ENCODE assay signal across 25 cellular contexts in the genomic region with DNA sequence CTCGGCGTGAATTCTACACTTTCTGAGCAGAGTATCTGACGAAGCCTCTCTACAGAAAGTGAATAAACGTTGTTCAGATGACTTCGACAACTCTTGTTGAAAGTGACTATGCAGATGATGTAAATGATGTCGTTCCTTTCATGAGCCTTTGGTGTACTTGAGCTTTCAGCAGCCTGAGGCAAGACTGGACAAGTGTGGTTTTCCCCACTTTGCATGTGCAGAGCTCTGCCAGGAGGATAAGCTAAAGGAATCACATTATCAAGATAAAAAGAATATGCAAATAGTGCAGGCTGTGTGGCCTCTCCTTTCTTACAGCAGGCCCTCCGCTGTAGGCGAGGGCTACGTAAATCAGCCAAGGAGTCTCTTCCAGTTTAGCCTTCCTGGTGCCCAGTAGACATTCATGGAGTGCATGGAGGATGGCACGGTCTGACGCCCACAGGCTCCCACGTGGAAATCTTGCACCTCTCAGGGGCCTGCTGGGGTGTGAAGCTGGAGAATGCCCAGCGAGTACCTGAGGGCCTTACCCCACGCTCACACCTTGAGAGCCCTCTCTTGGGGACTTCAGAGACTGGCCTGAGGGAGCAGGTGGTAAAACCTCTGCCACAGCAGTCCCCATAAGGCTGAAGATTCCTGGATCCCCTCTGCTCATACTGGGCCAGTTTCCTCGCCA. TPM values are rescaled to one million over a fixed set of nuclear protein-coding genes. Genes with fewer than 3 reads are reported as not detected.
DNase-seq lines count a peak whose midpoint lies in the region; ATAC-seq and TF ChIP-seq lines count a peak whose summit lies in the region.
"Had no signal": no experiment of that assay in that cellular context is flagged by ENCODE, and none has a peak within 500 bp of the region (broad histone marks: within the 10 kb centered on the region; RNA-seq: fewer than 3 reads in every experiment).

No MANE protein-coding gene starts in this region.

- peaks cover 63% of the 10 kb centered on the region for H3K36me3 ChIP-seq in HUES6 (ENCODE audit: control insufficient read depth, insufficient read depth, low read length)

- H3K36me3 Mint-ChIP-seq in brain: peaks cover 63% of the 10 kb centered on the region

- peaks cover 18% of the 10 kb centered on the region for H3K4me1 ChIP-seq in HUES6 (ENCODE audit: control insufficient read depth, insufficient read depth, low read length)
- H3K4me1 ChIP-seq: lower lobe of right lung, SJCRH30, upper lobe of right lung had no signal

- peaks cover 6% of the 10 kb centered on the region for H3K27me3 Mint-ChIP-seq in brain
- H3K27me3 Mint-ChIP-seq: activated CD4-positive, alpha-beta memory T cell treated with anti-CD3 and anti-CD28 coated beads for 36 hours had no signal

- H3K27ac ChIP-seq in HUES6 (ENCODE audit: low read depth, low read length): no peak overlapping the region
- H3K27ac ChIP-seq: epithelial cell of prostate, lower lobe of right lung, SJCRH30, upper lobe of right lung had no signal

- TF ChIP-seq CTCF in brain (conservative IDR thresholded peaks at IDR 0.05): no peak

- peak; percentile 41 for DNase-seq in ELF-1 (ENCODE audit: low read depth, low spot score)
- DNase-seq in mucosa of gallbladder (ENCODE audit: low spot score): peak; percentile 4
- no peak for DNase-seq in activated CD4-positive, alpha-beta T cell treated with anti-CD3 and anti-CD28 coated beads for 1 hour
- DNase-seq: activated CD4-positive, alpha-beta memory T cell treated with anti-CD3 and anti-CD28 coated beads for 36 hours; activated effector memory CD4-positive, alpha-beta T cell treated with Interleukin-2 at 50 U/mL for 16 hours; Calu3; GOT3; lower lobe of right lung; mucosa of descending colon; NCI-H1105; NCI-H1930; NCI-H2227 treated with DMSO at 0.1 percent for 48 hours; NCI-H748 treated with DMSO at 0.1 percent for 48 hours; retina; SJCRH30; small intestine; stimulated activated CD4-positive, alpha-beta T cell treated with anti-CD3 and anti-CD28 coated beads, Interleukin-1b, Interleukin-23, amount 100 ng/mL, for 48 hours; T-helper 1 cell; upper lobe of right lung had no signal

- H3K9ac ChIP-seq in HUES6 (ENCODE audit: low read length): peak overlapping the region; percentile 34

- no peaks in the 10 kb centered on the region for H3K27me3 ChIP-seq in HUES6 (ENCODE audit: control insufficient read depth, insufficient read depth, low read length)
- H3K27me3 ChIP-seq: SJCRH30, upper lobe of right lung had no signal

- H3K4me1 Mint-ChIP-seq in brain: peaks cover 20% of the 10 kb centered on the region

- H3K4me3 Mint-ChIP-seq in brain: no peak overlapping the region
- H3K4me3 Mint-ChIP-seq: activated CD4-positive, alpha-beta memory T cell treated with anti-CD3 and anti-CD28 coated beads for 36 hours; nephron had no signal

- H3K9me3 Mint-ChIP-seq in brain: peaks cover 0 to 3% (median 0%) of the 10 kb centered on the region in 5 experiments
- H3K9me3 Mint-ChIP-seq: activated CD4-positive, alpha-beta memory T cell treated with anti-CD3 and anti-CD28 coated beads for 36 hours; nephron had no signal

- H3K4me3 ChIP-seq in HUES6 (ENCODE audit: low read depth, low read length): no peak overlapping the region
- H3K4me3 ChIP-seq: lower lobe of right lung, mucosa of descending colon, SJCRH30, upper lobe of right lung had no signal

- H3K9me3 ChIP-seq in HUES6 (ENCODE audit: control insufficient read depth, insufficient read depth, low read depth, low read length): no peaks in the 10 kb centered on the region
- H3K9me3 ChIP-seq: lower lobe of right lung, mucosa of descending colon, SJCRH30, upper lobe of right lung had no signal

- no peak for ATAC-seq in GM21526 (IDR thresholded peaks at IDR 0.05; ENCODE audit: low FRiP score, unreplicated experiment)
- no peak for ATAC-seq in GM21381 (IDR thresholded peaks at IDR 0.05; ENCODE audit: unreplicated experiment)
- ATAC-seq: lower lobe of right lung, mucosa of descending colon, upper lobe of right lung had no signal

- H3K27ac Mint-ChIP-seq in brain: peak overlapping the region in 4 of 5 experiments; percentile 21 to 92 (median 64)
- H3K27ac Mint-ChIP-seq: activated CD4-positive, alpha-beta memory T cell treated with anti-CD3 and anti-CD28 coated beads for 36 hours; nephron had no signal

RNA-seq across cellular contexts. Expression of a gene that starts 54.9 kb away (rescaled TPM):
- 9.0 TPM for polyA plus RNA-seq in brain (ENCODE audit: insufficient read depth, low read depth, low replicate concordance)
- total RNA-seq in mucosa of gallbladder: 3.2 TPM
